Comparison of ENCODE assay signal across 24 cellular contexts in genomic region chr11:28715726-28716125, GRCh38.
A peak's percentile ranks its signal among the peaks of the same experiment; 100 is the strongest.
DNase-seq lines count a peak whose midpoint lies in the region; ATAC-seq, FAIRE-seq and TF ChIP-seq lines count a peak whose summit lies in the region.
"Had no signal": no experiment of that assay in that cellular context is flagged by ENCODE, and none has a peak within 500 bp of the region (broad histone marks: within the 10 kb centered on the region; RNA-seq: fewer than 3 reads in every experiment).

No MANE protein-coding gene starts in this region.

- no peak for ATAC-seq in HG03095 (IDR thresholded peaks at IDR 0.05; ENCODE audit: unreplicated experiment)
- no peak for ATAC-seq in HG03135 (IDR thresholded peaks at IDR 0.05; ENCODE audit: unreplicated experiment)
- ATAC-seq: GM12878, Panc1, SK-N-SH treated with all-trans-retinoic acid at 6 μM for 48 hours had no signal

- CTCF ChIA-PET in H1 (lab: Charles Lee; ENCODE audit: partially characterized antibody) = no interaction called here

- no peak overlapping the region for H2BK20ac ChIP-seq in H1 (ENCODE audit: low read length)

- H3K9me3 Mint-ChIP-seq in osteocyte (ENCODE audit: unreplicated experiment) = no peaks in the 10 kb centered on the region

- H2BK15ac ChIP-seq in H1 (ENCODE audit: low read length) = no peak overlapping the region

- 0 out of 4 replicates have a peak overlapping the region, but pooled peaks have one; percentile 17 to 25 for H3K4me2 ChIP-seq in H1 (ENCODE audit: insufficient read depth in 1 of 2, low read depth in 2 of 2, low read length in 2 of 2)

- H3K79me2 ChIP-seq in H1 (ENCODE audit: control insufficient read depth in 1 of 2, insufficient read depth in 2 of 2, low read length in 2 of 2) = no peaks in the 10 kb centered on the region

- H3K9me3 ChIP-seq in H1 (ENCODE audit: insufficient read depth in 2 of 2, low read depth in 1 of 2, low read length in 1 of 2) = no peaks in the 10 kb centered on the region
- H3K9me3 ChIP-seq: HAP-1 had no signal

- no peak overlapping the region for H4K91ac ChIP-seq in H1 (replicated peaks; ENCODE audit: insufficient read length, low read length)

- H3K18ac ChIP-seq in H1 (ENCODE audit: extremely low read depth, low read length) = no peak overlapping the region

- H3K14ac ChIP-seq in H1 (ENCODE audit: insufficient read length) = no peak overlapping the region

- no peak for TF ChIP-seq EP300 in H1 (IDR thresholded peaks at IDR 0.05; ENCODE audit: borderline replicate concordance in 1 of 2, low read depth in 2 of 2, low read length in 2 of 2)

- no peak overlapping the region for H3K27ac Mint-ChIP-seq in osteocyte (ENCODE audit: unreplicated experiment)
- H3K27ac Mint-ChIP-seq: CD8-positive, alpha-beta memory T cell had no signal

- no peak overlapping the region for H4K8ac ChIP-seq in H1 (ENCODE audit: extremely low read depth, insufficient read depth, low read length)

- no peaks in the 10 kb centered on the region for H3K27me3 ChIP-seq in H1 (replicated peaks in 1 of 4; ENCODE audit: control insufficient read depth in 3 of 4, extremely low read depth in 1 of 4, insufficient read depth in 3 of 4, low read length in 3 of 4)

- H3K4me1 Mint-ChIP-seq in osteocyte (ENCODE audit: unreplicated experiment) = no peaks in the 10 kb centered on the region
- H3K4me1 Mint-ChIP-seq: CD8-positive, alpha-beta memory T cell had no signal

- H3K27ac ChIP-seq in H1 (ENCODE audit: low read depth, low read length) = no peak overlapping the region
- H3K27ac ChIP-seq: 22Rv1 had no signal

- WGBS in H1 (ENCODE audit: extremely low coverage in 1 of 2, insufficient coverage in 1 of 2, insufficient read length in 1 of 2, insufficient replicate concordance in 2 of 2, low coverage in 1 of 2, low lambda C conversion rate in 2 of 2, missing lambda C conversion rate in 1 of 2), 2 experiments = 38% methylated on average over 4 of the region's 4 CpGs; no CpG with 5 or more reads in 1 of the 2 experiments

- no peak overlapping the region for H3K4me3 Mint-ChIP-seq in osteocyte (ENCODE audit: unreplicated experiment)
- H3K4me3 Mint-ChIP-seq: CD8-positive, alpha-beta memory T cell had no signal

- no peak overlapping the region for H2AK5ac ChIP-seq in H1 (ENCODE audit: low read depth, low read length)

- DNase-seq in DMS53 (lab: John Stamatoyannopoulos, UW) (peak; percentile 5), DMS53 treated with DMSO at 0.1 percent for 48 hours (lab: John Stamatoyannopoulos, UW; ENCODE audit: unreplicated experiment) (no peak), M059J (ENCODE audit: low read depth) (peak; percentile 56), H1 (ENCODE audit: low read depth in 1 of 2, low spot score in 2 of 2) (peak in 1 of 2 experiments; percentile 17), retinal pigment epithelial cell (ENCODE audit: low read depth) (peak; percentile 38), osteocyte (ENCODE audit: extremely low spot score, unreplicated experiment) (no peak)
- DNase-seq: AML-193; C1 segment of cervical spinal cord; Calu3; CD8-positive, alpha-beta memory T cell; DMS153; EL; Karpas-422; NCI-H1694 treated with DMSO at 0.1 percent for 48 hours; NCI-H2081 treated with DMSO at 0.1 percent for 48 hours; NCI-H446 treated with DMSO at 0.1 percent for 48 hours; NCI-H526 treated with DMSO at 0.1 percent for 48 hours had no signal

- no peaks in the 10 kb centered on the region for H3K27me3 Mint-ChIP-seq in osteocyte (ENCODE audit: unreplicated experiment)
- H3K27me3 Mint-ChIP-seq: CD8-positive, alpha-beta memory T cell had no signal

- H3K56ac ChIP-seq in H1 (replicated peaks; ENCODE audit: insufficient read length, low read depth, low read length) = no peak overlapping the region

- H2BK120ac ChIP-seq in H1 (replicated peaks; ENCODE audit: low read depth, low read length) = no peak overlapping the region

- no peaks in the 10 kb centered on the region for H3K36me3 Mint-ChIP-seq in osteocyte (ENCODE audit: unreplicated experiment)
- H3K36me3 Mint-ChIP-seq: CD8-positive, alpha-beta memory T cell had no signal

- H2AFZ ChIP-seq in H1 (ENCODE audit: low read length) = no peak overlapping the region

- no peaks in the 10 kb centered on the region for H3K79me1 ChIP-seq in H1 (ENCODE audit: low read depth, low read length)

- H3K23ac ChIP-seq in H1 (ENCODE audit: insufficient read length) = no peak overlapping the region

- H3K4me1 ChIP-seq in H1 (replicated peaks in 1 of 4; ENCODE audit: control insufficient read depth in 3 of 4, insufficient read depth in 4 of 4, low read length in 3 of 4) = peaks cover 0 to 4% (median 0%) of the 10 kb centered on the region in 4 experiments; a peak in 2 of 7 replicates
- H3K4me1 ChIP-seq: HAP-1 had no signal

- no peak overlapping the region for H3K4ac ChIP-seq in H1 (replicated peaks; ENCODE audit: insufficient read length, low read depth, low read length)

- POLR2A ChIA-PET in H1 (lab: Charles Lee; ENCODE audit: partially characterized antibody) = no interaction called here

- no peak overlapping the region for H3K9ac ChIP-seq in H1 (replicated peaks in 1 of 4; ENCODE audit: extremely low read depth in 1 of 4, low read depth in 3 of 4, low read length in 3 of 4)

- no peak overlapping the region for H4K5ac ChIP-seq in H1 (ENCODE audit: insufficient read length, low read depth, low read length)

- no peaks in the 10 kb centered on the region for H3K23me2 ChIP-seq in H1 (ENCODE audit: low read depth, low read length)

- TF ChIP-seq POLR2A in H1 (IDR thresholded peaks at IDR 0.05; ENCODE audit: control extremely low read depth in 1 of 2, low read depth in 2 of 2, low read length in 2 of 2) = no peak

- no peak overlapping the region for H2BK5ac ChIP-seq in H1 (ENCODE audit: low read depth, low read length)

- no peaks in the 10 kb centered on the region for H4K20me1 ChIP-seq in H1 (replicated peaks in 1 of 2; ENCODE audit: control insufficient read depth in 1 of 2, insufficient read depth in 2 of 2, low read length in 2 of 2)

- H3K4me3 ChIP-seq in H1 (ENCODE audit: extremely low read depth in 1 of 4, insufficient read depth in 2 of 4, low read depth in 3 of 4, low read length in 4 of 4) = no peak overlapping the region; a peak in 1 of 8 replicates
- no peak overlapping the region for H3K4me3 ChIP-seq in retinal pigment epithelial cell (ENCODE audit: low read length)
- H3K4me3 ChIP-seq: GM12878, HAP-1 had no signal

- TF ChIP-seq CTCF in H1 (IDR thresholded peaks at IDR 0.05; ENCODE audit: control extremely low read depth in 1 of 3, insufficient read depth in 1 of 3, low read depth in 1 of 3, low read length in 3 of 3) (no peak), retinal pigment epithelial cell (conservative IDR thresholded peaks at IDR 0.05; ENCODE audit: low read depth, low read length) (no peak), osteocyte (IDR thresholded peaks at IDR 0.05) (no peak)

- no peak overlapping the region for H2BK12ac ChIP-seq in H1 (ENCODE audit: low read depth, low read length)

- FAIRE-seq in H1 (lab: Jason Lieb, UNC) = no peak
- FAIRE-seq: GM12878 had no signal

- no peaks in the 10 kb centered on the region for H3K36me3 ChIP-seq in H1 (ENCODE audit: control insufficient read depth in 2 of 4, insufficient read depth in 4 of 4, low read length in 3 of 4)
- H3K36me3 ChIP-seq: HAP-1 had no signal

- TF ChIP-seq RAD21 in H1 (IDR thresholded peaks at IDR 0.05 in 1 of 2, conservative IDR thresholded peaks at IDR 0.05 in 1 of 2; ENCODE audit: low read depth in 2 of 2, low read length in 2 of 2) = no peak

TF ChIP-seq in H1, 55 proteins besides CTCF, POLR2A, EP300 and RAD21 (continues in another document):
- TF ChIP-seq, protein P1, sequence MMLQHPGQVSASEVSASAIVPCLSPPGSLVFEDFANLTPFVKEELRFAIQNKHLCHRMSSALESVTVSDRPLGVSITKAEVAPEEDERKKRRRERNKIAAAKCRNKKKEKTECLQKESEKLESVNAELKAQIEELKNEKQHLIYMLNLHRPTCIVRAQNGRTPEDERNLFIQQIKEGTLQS (IDR thresholded peaks at IDR 0.05; ENCODE audit: insufficient read depth, low read depth, low read length) = no peak
- no peak for TF ChIP-seq MAX (IDR thresholded peaks at IDR 0.05)
- TF ChIP-seq KDM4A (IDR thresholded peaks at IDR 0.05; ENCODE audit: low read depth, low read length, severe bottlenecking) = no peak
- TF ChIP-seq MAFK (IDR thresholded peaks at IDR 0.05; ENCODE audit: low read depth, low read length) = no peak
- TF ChIP-seq EZH2 (IDR thresholded peaks at IDR 0.05; ENCODE audit: low read depth, low read length, severe bottlenecking) = no peak
- TF ChIP-seq, protein P2, sequence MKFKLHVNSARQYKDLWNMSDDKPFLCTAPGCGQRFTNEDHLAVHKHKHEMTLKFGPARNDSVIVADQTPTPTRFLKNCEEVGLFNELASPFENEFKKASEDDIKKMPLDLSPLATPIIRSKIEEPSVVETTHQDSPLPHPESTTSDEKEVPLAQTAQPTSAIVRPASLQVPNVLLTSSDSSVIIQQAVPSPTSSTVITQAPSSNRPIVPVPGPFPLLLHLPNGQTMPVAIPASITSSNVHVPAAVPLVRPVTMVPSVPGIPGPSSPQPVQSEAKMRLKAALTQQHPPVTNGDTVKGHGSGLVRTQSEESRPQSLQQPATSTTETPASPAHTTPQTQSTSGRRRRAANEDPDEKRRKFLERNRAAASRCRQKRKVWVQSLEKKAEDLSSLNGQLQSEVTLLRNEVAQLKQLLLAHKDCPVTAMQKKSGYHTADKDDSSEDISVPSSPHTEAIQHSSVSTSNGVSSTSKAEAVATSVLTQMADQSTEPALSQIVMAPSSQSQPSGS (IDR thresholded peaks at IDR 0.05; ENCODE audit: low read length) = no peak
- TF ChIP-seq TCF12 (IDR thresholded peaks at IDR 0.05; ENCODE audit: low read depth, low read length) = no peak
- no peak for TF ChIP-seq FOSL1 (IDR thresholded peaks at IDR 0.05; ENCODE audit: insufficient read depth, low read depth, low read length)
- TF ChIP-seq GTF2F1 (IDR thresholded peaks at IDR 0.05; ENCODE audit: borderline replicate concordance, low read depth, low read length) = no peak
- TF ChIP-seq TEAD4 (IDR thresholded peaks at IDR 0.05; ENCODE audit: low read depth, low read length) = no peak
- TF ChIP-seq SIRT6 (IDR thresholded peaks at IDR 0.05; ENCODE audit: low read length) = no peak
- TF ChIP-seq NRF1 (IDR thresholded peaks at IDR 0.05; ENCODE audit: low read depth, low read length) = no peak
- TF ChIP-seq RFX5 (IDR thresholded peaks at IDR 0.05; ENCODE audit: borderline replicate concordance, low read depth, low read length) = no peak
- no peak for TF ChIP-seq CHD2 (IDR thresholded peaks at IDR 0.05; ENCODE audit: low read length)
- TF ChIP-seq RBBP5 (IDR thresholded peaks at IDR 0.05; ENCODE audit: borderline replicate concordance, low read depth, low read length) = no peak
- no peak for TF ChIP-seq CBX5 (IDR thresholded peaks at IDR 0.05; ENCODE audit: low read depth, low read length)
- no peak for TF ChIP-seq JUN (IDR thresholded peaks at IDR 0.05; ENCODE audit: low read depth, low read length)
- no peak for TF ChIP-seq PHF8 (conservative IDR thresholded peaks at IDR 0.05; ENCODE audit: low read depth, low read length)
- no peak for TF ChIP-seq SP2 (IDR thresholded peaks at IDR 0.05; ENCODE audit: low read length)

Comparison
In these comparisons a context has a peak if more than half of its experiments do, and no peak if none do; other contexts are left out.
1. DNase-seq: peak in DMS53 (single experiment), M059J (single experiment) and retinal pigment epithelial cell (single experiment); none in DMS53 treated with DMSO at 0.1 percent for 48 hours (single experiment) and osteocyte (single experiment).